23 cellular contexts compared by ENCODE assay signal in the genomic region with DNA sequence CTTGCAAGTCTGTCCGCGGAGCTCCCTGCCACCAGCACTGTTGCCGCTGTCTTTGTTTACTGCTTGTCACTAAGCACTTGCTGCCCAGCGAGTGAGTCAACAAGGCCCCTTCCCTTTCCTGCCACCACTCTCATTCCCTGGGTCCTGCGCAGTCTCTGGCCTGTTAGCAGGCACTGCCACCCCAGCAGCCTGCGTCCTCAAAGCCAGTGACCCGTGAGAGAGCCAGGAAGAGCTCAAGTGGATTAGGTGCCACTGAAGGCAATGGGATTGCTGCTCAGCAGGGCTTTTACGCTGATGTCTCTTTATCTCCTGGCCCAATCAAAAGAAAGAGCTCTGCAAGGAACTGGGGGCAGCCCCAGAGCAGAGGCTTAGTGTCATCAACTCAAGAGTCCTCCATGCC. TPM values are rescaled to one million over a fixed set of nuclear protein-coding genes. Genes with fewer than 3 reads are reported as not detected.
DNase-seq lines count a peak whose midpoint lies in the region; ATAC-seq, FAIRE-seq and TF ChIP-seq lines count a peak whose summit lies in the region.
"Had no signal": no experiment of that assay in that cellular context is flagged by ENCODE, and none has a peak within 500 bp of the region (broad histone marks: within the 10 kb centered on the region; RNA-seq: fewer than 3 reads in every experiment).

A gene with protein sequence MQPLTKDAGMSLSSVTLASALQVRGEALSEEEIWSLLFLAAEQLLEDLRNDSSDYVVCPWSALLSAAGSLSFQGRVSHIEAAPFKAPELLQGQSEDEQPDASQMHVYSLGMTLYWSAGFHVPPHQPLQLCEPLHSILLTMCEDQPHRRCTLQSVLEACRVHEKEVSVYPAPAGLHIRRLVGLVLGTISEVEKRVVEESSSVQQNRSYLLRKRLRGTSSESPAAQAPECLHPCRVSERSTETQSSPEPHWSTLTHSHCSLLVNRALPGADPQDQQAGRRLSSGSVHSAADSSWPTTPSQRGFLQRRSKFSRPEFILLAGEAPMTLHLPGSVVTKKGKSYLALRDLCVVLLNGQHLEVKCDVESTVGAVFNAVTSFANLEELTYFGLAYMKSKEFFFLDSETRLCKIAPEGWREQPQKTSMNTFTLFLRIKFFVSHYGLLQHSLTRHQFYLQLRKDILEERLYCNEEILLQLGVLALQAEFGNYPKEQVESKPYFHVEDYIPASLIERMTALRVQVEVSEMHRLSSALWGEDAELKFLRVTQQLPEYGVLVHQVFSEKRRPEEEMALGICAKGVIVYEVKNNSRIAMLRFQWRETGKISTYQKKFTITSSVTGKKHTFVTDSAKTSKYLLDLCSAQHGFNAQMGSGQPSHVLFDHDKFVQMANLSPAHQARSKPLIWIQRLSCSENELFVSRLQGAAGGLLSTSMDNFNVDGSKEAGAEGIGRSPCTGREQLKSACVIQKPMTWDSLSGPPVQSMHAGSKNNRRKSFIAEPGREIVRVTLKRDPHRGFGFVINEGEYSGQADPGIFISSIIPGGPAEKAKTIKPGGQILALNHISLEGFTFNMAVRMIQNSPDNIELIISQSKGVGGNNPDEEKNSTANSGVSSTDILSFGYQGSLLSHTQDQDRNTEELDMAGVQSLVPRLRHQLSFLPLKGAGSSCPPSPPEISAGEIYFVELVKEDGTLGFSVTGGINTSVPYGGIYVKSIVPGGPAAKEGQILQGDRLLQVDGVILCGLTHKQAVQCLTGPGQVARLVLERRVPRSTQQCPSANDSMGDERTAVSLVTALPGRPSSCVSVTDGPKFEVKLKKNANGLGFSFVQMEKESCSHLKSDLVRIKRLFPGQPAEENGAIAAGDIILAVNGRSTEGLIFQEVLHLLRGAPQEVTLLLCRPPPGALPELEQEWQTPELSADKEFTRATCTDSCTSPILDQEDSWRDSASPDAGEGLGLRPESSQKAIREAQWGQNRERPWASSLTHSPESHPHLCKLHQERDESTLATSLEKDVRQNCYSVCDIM (N-terminal part only) (minus strand): TSS at position 61 of the 400 bp plus-strand sequence. CDS start 129 bp downstream, outside the sequence.

- H3K4me2 ChIP-seq in H1 (ENCODE audit: insufficient read depth in 1 of 2, low read depth in 2 of 2, low read length in 2 of 2) (no peak within 1 kb of the TSS), neuronal stem cell (ENCODE audit: insufficient read depth, low read length, poor library complexity, severe bottlenecking) (no peak within 1 kb of the TSS)
- H3K4me2 ChIP-seq: BLaER1 had no signal

- H2AK5ac ChIP-seq in H1 (ENCODE audit: low read depth, low read length) (no peak within 1 kb of the TSS), neuronal stem cell (ENCODE audit: low read depth, low read length) (no peak within 1 kb of the TSS)

- H3K79me2 ChIP-seq in H1 (ENCODE audit: control insufficient read depth in 1 of 2, insufficient read depth in 2 of 2, low read length in 2 of 2): no peaks in the 10 kb centered on the region

- H3K27ac ChIP-seq in H1 (ENCODE audit: low read depth, low read length) (no peak within 1 kb of the TSS; the same call in 1 of the 2 replicates), neuronal stem cell (replicated peaks; ENCODE audit: low read length) (peak within 1 kb of the TSS; percentile 44)
- H3K27ac ChIP-seq: BLaER1, GM23248, thoracic aorta had no signal

- DNase-seq in NCI-H748 (lab: John Stamatoyannopoulos, UW; ENCODE audit: unreplicated experiment): peak; percentile 6
- no peak for DNase-seq in NCI-H748 treated with DMSO at 0.1 percent for 48 hours (lab: John Stamatoyannopoulos, UW)
- DNase-seq in NCI-H510A (lab: John Stamatoyannopoulos, UW): peak; percentile 70
- DNase-seq in H1 (ENCODE audit: low read depth in 1 of 2, low spot score in 2 of 2): no peak
- DNase-seq in neuronal stem cell (ENCODE audit: low spot score): peak; percentile 44
- DNase-seq in activated T-cell treated with anti-CD3 and anti-CD28 coated beads, Interleukin-2, amount 50 U/mL, for 1 hour: no peak
- DNase-seq: 8988T; activated CD4-positive, CD25-positive, alpha-beta regulatory T cell treated with anti-CD3 and anti-CD28 coated beads, Interleukin-2, amount 50 U/mL, for 72 hours; effector CD4-positive, alpha-beta T cell; glutamatergic neuron; GM23248; immature natural killer cell; NCI-H2171 treated with DMSO at 0.1 percent for 48 hours; T1000 had no signal

- H3K18ac ChIP-seq in H1 (ENCODE audit: extremely low read depth, low read length) (no peak within 1 kb of the TSS), neuronal stem cell (ENCODE audit: low read length) (peak within 1 kb of the TSS; percentile 32)

- no peak within 1 kb of the TSS for H3K23ac ChIP-seq in H1 (ENCODE audit: insufficient read length)
- H3K23ac ChIP-seq in neuronal stem cell (ENCODE audit: low read depth, low read length, poor library complexity): no peak within 1 kb of the TSS

- CTCF ChIA-PET in H1 (lab: Charles Lee; ENCODE audit: partially characterized antibody): interaction anchor here (1.1 to 4.2 kb wide), 4 partner anchors 12 to 58 kb away, joined by 4 to 27 read pairs (median 4); no protein-coding TSS in a partner anchor

- no peak for ATAC-seq in GM21825 (IDR thresholded peaks at IDR 0.05; ENCODE audit: unreplicated experiment)
- no peak for ATAC-seq in HG03196 (IDR thresholded peaks at IDR 0.05; ENCODE audit: unreplicated experiment)
- ATAC-seq: SK-N-SH treated with all-trans-retinoic acid at 6 μM for 48 hours; stimulated activated effector memory CD8-positive, alpha-beta T cell treated with anti-CD3 and anti-CD28 coated beads, Interleukin-12 subunit alpha, Interleukin-12 subunit beta, amount 100 ng/mL, for 72 hours had no signal

- H2AFZ ChIP-seq in H1 (ENCODE audit: low read length) (peak within 1 kb of the TSS; percentile 65), neuronal stem cell (ENCODE audit: low read length) (peak within 1 kb of the TSS; percentile 77)
- H2AFZ ChIP-seq: GM23248 had no signal

- no peak for TF ChIP-seq POLR2A in H1 (IDR thresholded peaks at IDR 0.05; ENCODE audit: control extremely low read depth in 1 of 2, low read depth in 2 of 2, low read length in 2 of 2)

- no peak within 1 kb of the TSS for H2BK5ac ChIP-seq in H1 (ENCODE audit: low read depth, low read length)
- no peak within 1 kb of the TSS for H2BK5ac ChIP-seq in neuronal stem cell (ENCODE audit: low read length)

- no peak for TF ChIP-seq RAD21 in H1 (IDR thresholded peaks at IDR 0.05 in 1 of 2, conservative IDR thresholded peaks at IDR 0.05 in 1 of 2; ENCODE audit: low read depth in 2 of 2, low read length in 2 of 2)

- no peak within 1 kb of the TSS for H4K8ac ChIP-seq in H1 (ENCODE audit: extremely low read depth, insufficient read depth, low read length)
- no peak within 1 kb of the TSS for H4K8ac ChIP-seq in neuronal stem cell (ENCODE audit: low read depth, low read length)

- no peak within 1 kb of the TSS for H2BK15ac ChIP-seq in H1 (ENCODE audit: low read length)
- H2BK15ac ChIP-seq in neuronal stem cell (ENCODE audit: low read length): no peak within 1 kb of the TSS

- H3K4me3 ChIP-seq in H1 (ENCODE audit: extremely low read depth in 1 of 4, insufficient read depth in 2 of 4, low read depth in 3 of 4, low read length in 4 of 4) (no peak within 1 kb of the TSS), neuronal stem cell (ENCODE audit: low read length in 2 of 2) (no peak within 1 kb of the TSS)
- H3K4me3 ChIP-seq: BLaER1, GM23248, thoracic aorta had no signal

- WGBS in H1 (ENCODE audit: extremely low coverage in 1 of 2, insufficient coverage in 1 of 2, insufficient read length in 1 of 2, insufficient replicate concordance in 2 of 2, low coverage in 1 of 2, low lambda C conversion rate in 2 of 2, missing lambda C conversion rate in 1 of 2), 2 experiments: 83% methylated on average over 8 of the region's 8 CpGs; no CpG with 5 or more reads in 1 of the 2 experiments
- no CpG with 5 or more reads among the region's 8 CpGs for WGBS in neuronal stem cell (ENCODE audit: extremely low coverage in 2 of 2, insufficient read length in 2 of 2, insufficient replicate concordance in 1 of 2), 2 donors

- peaks cover 0 to 7% (median 1%) of the 10 kb centered on the region in 4 experiments; a peak in 2 of 7 replicates for H3K4me1 ChIP-seq in H1 (replicated peaks in 1 of 4; ENCODE audit: control insufficient read depth in 3 of 4, insufficient read depth in 4 of 4, low read length in 3 of 4)
- H3K4me1 ChIP-seq in neuronal stem cell (ENCODE audit: control insufficient read depth in 2 of 2, insufficient read depth in 1 of 2, low read depth in 1 of 2, low read length in 2 of 2): peaks cover 2 to 8% of the 10 kb centered on the region in 2 donors
- H3K4me1 ChIP-seq: BLaER1 had no signal

- H2BK12ac ChIP-seq in H1 (ENCODE audit: low read depth, low read length): no peak within 1 kb of the TSS; the same call in 1 of the 2 replicates
- no peak within 1 kb of the TSS for H2BK12ac ChIP-seq in neuronal stem cell (ENCODE audit: low read length)

- H3K23me2 ChIP-seq in H1 (ENCODE audit: low read depth, low read length): peaks cover 2% of the 10 kb centered on the region; the same call in 1 of the 2 replicates

- no peak within 1 kb of the TSS for H4K91ac ChIP-seq in H1 (replicated peaks; ENCODE audit: insufficient read length, low read length)
- H4K91ac ChIP-seq in neuronal stem cell (ENCODE audit: low read depth, low read length, poor library complexity): no peak within 1 kb of the TSS

- H3K4ac ChIP-seq in H1 (replicated peaks; ENCODE audit: insufficient read length, low read depth, low read length) (no peak within 1 kb of the TSS), neuronal stem cell (ENCODE audit: low read length) (no peak within 1 kb of the TSS)

- H2BK120ac ChIP-seq in H1 (replicated peaks; ENCODE audit: low read depth, low read length) (no peak within 1 kb of the TSS), neuronal stem cell (ENCODE audit: low read depth, low read length) (no peak within 1 kb of the TSS)

- H3K79me1 ChIP-seq in H1 (ENCODE audit: low read depth, low read length) (no peaks in the 10 kb centered on the region), neuronal stem cell (ENCODE audit: low read depth, low read length) (no peaks in the 10 kb centered on the region)

- no peak for TF ChIP-seq CTCF in H1 (IDR thresholded peaks at IDR 0.05; ENCODE audit: control extremely low read depth in 1 of 3, insufficient read depth in 1 of 3, low read depth in 1 of 3, low read length in 3 of 3)

- H4K5ac ChIP-seq in H1 (ENCODE audit: insufficient read length, low read depth, low read length): no peak within 1 kb of the TSS

- H3K56ac ChIP-seq in H1 (replicated peaks; ENCODE audit: insufficient read length, low read depth, low read length): no peak within 1 kb of the TSS

- TF ChIP-seq EP300 in H1 (IDR thresholded peaks at IDR 0.05; ENCODE audit: borderline replicate concordance in 1 of 2, low read depth in 2 of 2, low read length in 2 of 2): no peak

- H3K27me3 ChIP-seq in H1 (replicated peaks in 1 of 4; ENCODE audit: control insufficient read depth in 3 of 4, extremely low read depth in 1 of 4, insufficient read depth in 3 of 4, low read length in 3 of 4) (no peaks in the 10 kb centered on the region), neuronal stem cell (ENCODE audit: control insufficient read depth in 3 of 3, insufficient read depth in 3 of 3, low read depth in 1 of 3, low read length in 3 of 3) (peaks cover 0 to 6% (median 0%) of the 10 kb centered on the region in 3 experiments)
- H3K27me3 ChIP-seq: BLaER1 had no signal

- H3K9me3 ChIP-seq in H1 (ENCODE audit: insufficient read depth in 2 of 2, low read depth in 1 of 2, low read length in 1 of 2) (no peaks in the 10 kb centered on the region), neuronal stem cell (replicated peaks in 1 of 2; ENCODE audit: control insufficient read depth in 2 of 2, insufficient read depth in 1 of 2, low read depth in 1 of 2, low read length in 2 of 2) (no peaks in the 10 kb centered on the region)
- H3K9me3 ChIP-seq: BLaER1, thoracic aorta had no signal

- POLR2A ChIA-PET in H1 (lab: Charles Lee; ENCODE audit: partially characterized antibody): interaction anchor here (1.0 kb wide), 1 partner anchor 23 kb away, joined by 3 read pairs; no protein-coding TSS in a partner anchor

- no peaks in the 10 kb centered on the region for H4K20me1 ChIP-seq in H1 (replicated peaks in 1 of 2; ENCODE audit: control insufficient read depth in 1 of 2, insufficient read depth in 2 of 2, low read length in 2 of 2)
- H4K20me1 ChIP-seq: BLaER1 had no signal

- no peak within 1 kb of the TSS for H2BK20ac ChIP-seq in H1 (ENCODE audit: low read length)

- H3K36me3 ChIP-seq in H1 (ENCODE audit: control insufficient read depth in 2 of 4, insufficient read depth in 4 of 4, low read length in 3 of 4): no peaks in the 10 kb centered on the region
- H3K36me3 ChIP-seq in neuronal stem cell (replicated peaks in 1 of 2; ENCODE audit: control insufficient read depth in 2 of 2, insufficient read depth in 2 of 2, low read length in 2 of 2): no peaks in the 10 kb centered on the region
- H3K36me3 ChIP-seq: BLaER1, thoracic aorta had no signal

- no peak within 1 kb of the TSS for H3K9ac ChIP-seq in H1 (replicated peaks in 1 of 4; ENCODE audit: extremely low read depth in 1 of 4, low read depth in 3 of 4, low read length in 3 of 4)
- no peak within 1 kb of the TSS for H3K9ac ChIP-seq in neuronal stem cell (ENCODE audit: low read depth, low read length, poor library complexity)
- H3K9ac ChIP-seq: BLaER1, GM23248 had no signal

- H3K14ac ChIP-seq in H1 (ENCODE audit: insufficient read length): no peak within 1 kb of the TSS
- no peak within 1 kb of the TSS for H3K14ac ChIP-seq in neuronal stem cell (ENCODE audit: low read length)

- FAIRE-seq in H1 (lab: Jason Lieb, UNC): no peak

RNA-seq across cellular contexts. Expression of the gene that starts here (rescaled TPM):
- total RNA-seq in H1 (2021; fragmentation: NEBNext Ultra II Directional; extraction: Animal tissue kit (Norgen Biotek cat#: 25700)): 0.07 and 0.10 TPM in 2 replicates
- polyA plus RNA-seq in H1 (2011; rRNA removed): 0.20 and 0.47 TPM in 2 replicates
- 0.26 TPM for polyA plus RNA-seq in H1 (2011; cell fraction: cytosol; rRNA removed)
- polyA plus RNA-seq in H1 (2011; cell fraction: nucleus; rRNA removed): 1.1 TPM
- polyA plus RNA-seq in H1 (2012, experiment 1 of 2): 0.13 to 0.32 TPM (median 0.25 TPM) in 4 replicates
- polyA plus RNA-seq in H1 (2012, experiment 2 of 2): not detected
- polyA plus RNA-seq in H1 (2013, experiment 1 of 2): 0.06 TPM
- polyA plus RNA-seq in H1 (2013, experiment 2 of 2): 0.06 TPM
- 2.2 and 2.8 TPM in 2 replicates for polyA minus RNA-seq in H1 (2011; rRNA and poly(A)+ RNA removed)
- polyA minus RNA-seq in H1 (2011; cell fraction: cytosol; rRNA and poly(A)+ RNA removed): 0.81 TPM
- polyA minus RNA-seq in H1 (2011; cell fraction: nucleus; rRNA and poly(A)+ RNA removed): 6.4 TPM
- polyA plus RNA-seq in neuronal stem cell (2013, experiment 1 of 2): 0.07 TPM
- polyA plus RNA-seq in neuronal stem cell (2013, experiment 2 of 2): 0.10 TPM
- total RNA-seq: activated CD8-positive, alpha-beta memory T cell treated with anti-CD3 and anti-CD28 coated beads for 36 hours; activated T-helper 1 cell treated with anti-CD3 and anti-CD28 coated beads, Interleukin-12 subunit alpha, Interleukin-12 subunit beta, Interleukin-2, Interleukin-4 antibody, amounts not matched to agents 30 ng/mL and 10 ng/mL and 1 ng/mL, durations not matched to agents 14 hours and 24 hours and 36 hours; GM23248; thoracic aorta had no signal
- polyA plus RNA-seq: GM23248, IgD-negative memory B cell, immature natural killer cell had no signal

Comparison
In these comparisons a context has a peak if more than half of its experiments do, and no peak if none do; other contexts are left out.
1. DNase-seq: peak in NCI-H748 (single experiment), NCI-H510A (single experiment) and neuronal stem cell (single experiment); none in NCI-H748 treated with DMSO at 0.1 percent for 48 hours (single experiment), H1 (0 of 2) and activated T-cell treated with anti-CD3 and anti-CD28 coated beads, Interleukin-2, amount 50 U/mL, for 1 hour (single experiment).